In the genomic region with DNA sequence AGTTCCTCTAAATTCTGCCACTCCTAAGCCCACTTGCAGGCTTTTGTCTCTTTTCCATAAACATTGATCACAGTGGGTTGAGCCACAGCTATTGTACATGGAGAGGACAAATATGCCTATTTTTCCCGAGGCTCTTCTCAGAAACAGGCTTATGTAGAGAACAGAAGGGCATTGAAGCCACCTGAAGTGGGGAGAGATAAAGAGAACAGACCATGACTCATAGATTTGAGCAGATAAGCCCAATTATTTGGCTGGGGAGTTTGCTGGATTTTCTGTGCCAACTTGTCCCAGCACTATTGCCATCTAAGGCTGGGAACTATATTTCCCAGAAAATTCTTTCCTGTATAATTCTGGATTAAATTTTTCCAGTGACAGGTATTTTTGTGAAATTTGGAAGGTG, we compare ENCODE assay signal across 23 cellular contexts.
DNase-seq lines count a peak whose midpoint lies in the region; ATAC-seq lines count a peak whose summit lies in the region.
"Had no signal": no experiment of that assay in that cellular context is flagged by ENCODE, and none has a peak within 500 bp of the region (broad histone marks: within the 10 kb centered on the region; RNA-seq: fewer than 3 reads in every experiment).

No MANE protein-coding gene starts in this region.

- H4K8ac ChIP-seq in mesendoderm (ENCODE audit: low read depth, low read length): no peak overlapping the region

- no peak overlapping the region for H3K4ac ChIP-seq in mesendoderm (ENCODE audit: low read depth, low read length)

- no peak for ATAC-seq in left lobe of liver
- ATAC-seq: HCT116 had no signal

- no CpG with 5 or more reads among the region's 1 CpG for WGBS in mesendoderm (ENCODE audit: extremely low coverage, insufficient coverage, low lambda C conversion rate)

- no peak overlapping the region for H4K5ac ChIP-seq in mesendoderm (ENCODE audit: low read length)

- DNase-seq in COLO829 (ENCODE audit: low spot score): peak; percentile 21
- DNase-seq in RPMI7951 (ENCODE audit: low read depth): peak; percentile 0
- peak; percentile 13 for DNase-seq in mesendoderm
- no peak for DNase-seq in epidermal melanocyte (ENCODE audit: insufficient read length, low spot score)
- no peak for DNase-seq in left lobe of liver (ENCODE audit: low spot score)
- DNase-seq in Karpas-422: no peak
- DNase-seq: ACHN; CD4-positive, alpha-beta memory T cell; EL; KG1; MV-4-11; NCI-H1105 treated with DMSO at 0.1 percent for 48 hours; NCI-H187; NCI-H2171 treated with DMSO at 0.1 percent for 48 hours; NCI-H524 treated with DMSO at 0.1 percent for 48 hours; NCI-H82; OCI-M1; SHP77; SW 1271 had no signal

- H3K27ac ChIP-seq in BLaER1 treated with 17β-estradiol and CSF1 and Interleukin-3, amounts not matched to agents 10 nM and 100 nM: no peak overlapping the region
- H3K27ac ChIP-seq in mesendoderm (ENCODE audit: low read depth, low read length) (no peak overlapping the region), Karpas-422 (ENCODE audit: low read length) (no peak overlapping the region)
- H3K27ac ChIP-seq: BLaER1, SK-N-MC had no signal

- H3K79me2 ChIP-seq in mesendoderm (ENCODE audit: control insufficient read depth, insufficient read depth, low read length) (no peaks in the 10 kb centered on the region), Karpas-422 (ENCODE audit: low read length) (no peaks in the 10 kb centered on the region)

- H3K23ac ChIP-seq in mesendoderm (ENCODE audit: low read length): no peak overlapping the region

- H3K9me3 ChIP-seq in BLaER1 treated with 17β-estradiol and CSF1 and Interleukin-3, amounts not matched to agents 10 nM and 100 nM (replicated peaks in 1 of 11): peaks cover 0 to 12% (median under 1%) of the 10 kb centered on the region in 11 experiments; a peak in 8 of 22 replicates
- no peaks in the 10 kb centered on the region for H3K9me3 ChIP-seq in Karpas-422 (ENCODE audit: low read length)
- H3K9me3 ChIP-seq: BLaER1 had no signal

- H3K9ac ChIP-seq in BLaER1 treated with 17β-estradiol and CSF1 and Interleukin-3, amounts not matched to agents 10 nM and 100 nM: no peak overlapping the region
- H3K9ac ChIP-seq in mesendoderm (ENCODE audit: low read length) (no peak overlapping the region), Karpas-422 (ENCODE audit: low read length) (no peak overlapping the region)
- H3K9ac ChIP-seq: BLaER1 had no signal

- peaks cover 0 to 33% (median 8%) of the 10 kb centered on the region in 10 experiments; a peak in 12 of 20 replicates for H3K4me1 ChIP-seq in BLaER1 treated with 17β-estradiol and CSF1 and Interleukin-3, amounts not matched to agents 10 nM and 100 nM
- no peaks in the 10 kb centered on the region for H3K4me1 ChIP-seq in mesendoderm (ENCODE audit: control insufficient read depth, low read depth, low read length)
- no peaks in the 10 kb centered on the region for H3K4me1 ChIP-seq in Karpas-422 (ENCODE audit: low read length)
- H3K4me1 ChIP-seq: BLaER1 had no signal

- no peaks in the 10 kb centered on the region for H3K36me3 ChIP-seq in BLaER1 treated with 17β-estradiol and CSF1 and Interleukin-3, amounts not matched to agents 10 nM and 100 nM
- no peaks in the 10 kb centered on the region for H3K36me3 ChIP-seq in mesendoderm (ENCODE audit: control insufficient read depth, insufficient read depth, low read length)
- no peaks in the 10 kb centered on the region for H3K36me3 ChIP-seq in Karpas-422 (ENCODE audit: insufficient read depth, low read length)
- H3K36me3 ChIP-seq: BLaER1 had no signal

- H3K18ac ChIP-seq in mesendoderm (ENCODE audit: low read length): no peak overlapping the region

- no peak overlapping the region for H2AFZ ChIP-seq in Karpas-422 (ENCODE audit: low read length)

- no peak overlapping the region for H2BK5ac ChIP-seq in mesendoderm (ENCODE audit: low read length)

- no peak overlapping the region for H3K4me3 ChIP-seq in BLaER1 treated with 17β-estradiol and CSF1 and Interleukin-3, amounts not matched to agents 10 nM and 100 nM
- H3K4me3 ChIP-seq in mesendoderm (ENCODE audit: low read length) (no peak overlapping the region), Karpas-422 (ENCODE audit: low read length) (no peak overlapping the region)
- H3K4me3 ChIP-seq: BLaER1, SK-N-MC had no signal

- H2BK120ac ChIP-seq in mesendoderm (ENCODE audit: low read depth, low read length): no peak overlapping the region

- H3K79me1 ChIP-seq in mesendoderm (ENCODE audit: low read length): no peaks in the 10 kb centered on the region

- H3K9me2 ChIP-seq in Karpas-422 (replicated peaks; ENCODE audit: insufficient read depth, low read length): no peaks in the 10 kb centered on the region

- no peak overlapping the region for H2BK15ac ChIP-seq in mesendoderm (replicated peaks; ENCODE audit: low read depth)

- no peaks in the 10 kb centered on the region for H4K20me1 ChIP-seq in BLaER1 treated with 17β-estradiol and CSF1 and Interleukin-3, amounts not matched to agents 10 nM and 100 nM
- H4K20me1 ChIP-seq in Karpas-422 (ENCODE audit: insufficient read depth, low read depth, low read length): no peaks in the 10 kb centered on the region
- H4K20me1 ChIP-seq: BLaER1 had no signal

- no peaks in the 10 kb centered on the region for H3K27me3 ChIP-seq in BLaER1 treated with 17β-estradiol and CSF1 and Interleukin-3, amounts not matched to agents 10 nM and 100 nM
- H3K27me3 ChIP-seq in mesendoderm (ENCODE audit: insufficient read depth, low read length, poor library complexity): no peaks in the 10 kb centered on the region
- H3K27me3 ChIP-seq in Karpas-422 (ENCODE audit: low read length): no peaks in the 10 kb centered on the region
- H3K27me3 ChIP-seq: BLaER1 had no signal

- H3K56ac ChIP-seq in mesendoderm (ENCODE audit: low read length): no peak overlapping the region

- H3K4me2 ChIP-seq in BLaER1 treated with 17β-estradiol and CSF1 and Interleukin-3, amounts not matched to agents 10 nM and 100 nM: peak overlapping the region in 6 of 11 experiments; percentile 11 to 64 (median 48); a peak in 10 of 22 replicates
- no peak overlapping the region for H3K4me2 ChIP-seq in mesendoderm (ENCODE audit: low read length)
- no peak overlapping the region for H3K4me2 ChIP-seq in Karpas-422 (ENCODE audit: low read depth, low read length, poor library complexity, severe bottlenecking)
- H3K4me2 ChIP-seq: BLaER1 had no signal

- no peak overlapping the region for H2AK5ac ChIP-seq in mesendoderm (ENCODE audit: low read length)

Comparison
In these comparisons a context has a peak if more than half of its experiments do, and no peak if none do; other contexts are left out.
1. H3K4me2 ChIP-seq: peak in BLaER1 treated with 17β-estradiol and CSF1 and Interleukin-3, amounts not matched to agents 10 nM and 100 nM (6 of 11); none in mesendoderm (single experiment) and Karpas-422 (single experiment).
2. DNase-seq: peak in COLO829 (single experiment), RPMI7951 (single experiment) and mesendoderm (single experiment); none in epidermal melanocyte (single experiment), left lobe of liver (single experiment) and Karpas-422 (single experiment).